Comparison of ENCODE assay signal across 9 cellular contexts in the genomic region with DNA sequence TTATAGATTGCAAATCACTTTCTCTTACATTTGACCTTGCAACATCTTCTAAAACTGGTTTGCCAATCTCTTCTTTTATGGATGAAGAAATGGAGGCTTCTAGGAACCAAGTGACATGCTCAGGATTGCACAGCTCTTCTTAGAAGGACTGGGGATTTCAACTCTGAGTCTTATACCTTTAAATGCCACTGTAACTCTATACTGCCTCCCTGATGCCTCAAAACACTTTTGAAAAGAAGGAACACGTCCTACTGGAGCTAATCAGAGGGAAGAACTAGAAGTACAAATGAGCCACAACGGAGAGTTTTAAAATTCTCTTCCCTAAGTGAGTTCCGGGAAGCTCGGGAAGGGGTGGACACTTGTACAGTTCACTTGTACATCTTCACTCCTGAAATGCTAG. TPM values are rescaled to one million over a fixed set of nuclear protein-coding genes. Genes with fewer than 3 reads are reported as not detected.
DNase-seq lines count a peak whose midpoint lies in the region; ATAC-seq, FAIRE-seq and TF ChIP-seq lines count a peak whose summit lies in the region.
"Had no signal": no experiment of that assay in that cellular context is flagged by ENCODE, and none has a peak within 500 bp of the region (broad histone marks: within the 10 kb centered on the region; RNA-seq: fewer than 3 reads in every experiment).

No MANE protein-coding gene starts in this region.

- RAD21 ChIA-PET in GM12878 (lab: Charles Lee; ENCODE audit: unreplicated experiment), result no interaction called here

- POLR2A ChIA-PET in GM12878 (lab: Charles Lee), result no interaction called here

- CTCF ChIA-PET in GM12878 (lab: Yijun Ruan, JAX), result interaction anchor here (1.3 kb wide), 1 partner anchor 27 kb away, joined by 3 read pairs; no protein-coding TSS in a partner anchor

- TF ChIP-seq RAD21 in GM12878 (IDR thresholded peaks at IDR 0.05; ENCODE audit: insufficient read depth, low read depth, low read length), result no peak

- in situ Hi-C loops in GM12878 (cut with MboI), result no loop called here
- in situ Hi-C loops in transverse colon (cut with MboI; ENCODE audit: low pct_ligation_motif_present in 1 of 4, low pct_unique_long_range_greater_than_20kb in 1 of 4, low sequenced_read_pairs in 3 of 4), result no loop called here

- no peak for TF ChIP-seq EP300 in GM12878 (IDR thresholded peaks at IDR 0.05; ENCODE audit: borderline replicate concordance in 1 of 2, control insufficient read depth in 1 of 2, low read depth in 2 of 2, low read length in 2 of 2)
- TF ChIP-seq EP300 in transverse colon (IDR thresholded peaks at IDR 0.05; ENCODE audit: low read depth), result no peak

- peaks cover 53% of the 10 kb centered on the region for H3K27me3 Mint-ChIP-seq in activated CD4-positive, alpha-beta T cell treated with anti-CD3 and anti-CD28 coated beads, Interleukin-2, amount 10 ng/mL, durations not matched to agents 24 days and 14 days
- H3K27me3 Mint-ChIP-seq in activated T-cell treated with anti-CD3 and anti-CD28 coated beads, Interleukin-2, amount 50 U/mL, for 4 hours (ENCODE audit: low read depth), result peaks cover 49% of the 10 kb centered on the region

- H4K20me1 ChIP-seq in GM12878 (ENCODE audit: control insufficient read depth, insufficient read depth), result no peaks in the 10 kb centered on the region

- intact Hi-C loops in activated CD4-positive, alpha-beta T cell treated with anti-CD3 and anti-CD28 coated beads, Interleukin-2, amount 10 ng/mL, durations not matched to agents 24 days and 14 days (cut with micrococcal nuclease), result no loop called here
- intact Hi-C loops in GM12878 (cut with micrococcal nuclease; ENCODE audit: unreplicated experiment), result no loop called here
- intact Hi-C loops in transverse colon (cut with DNase I; ENCODE audit: low total_unique reads), result no loop called here

- 0% methylated on average over 4 of the region's 4 CpGs for WGBS in GM12878 (ENCODE audit: insufficient coverage, insufficient replicate concordance, low lambda C conversion rate, missing lambda C conversion rate)
- WGBS in transverse colon (ENCODE audit: low coverage in 1 of 2), 2 donors, result 0% methylated on average over 4 of the region's 4 CpGs

- H3K36me3 Mint-ChIP-seq in activated CD4-positive, alpha-beta T cell treated with anti-CD3 and anti-CD28 coated beads, Interleukin-2, amount 10 ng/mL, durations not matched to agents 24 days and 14 days (ENCODE audit: low read depth), result no peaks in the 10 kb centered on the region
- H3K36me3 Mint-ChIP-seq in activated T-cell treated with anti-CD3 and anti-CD28 coated beads, Interleukin-2, amount 50 U/mL, for 4 hours (ENCODE audit: insufficient read depth), result no peaks in the 10 kb centered on the region

- no peak overlapping the region for H3K4me2 ChIP-seq in GM12878 (ENCODE audit: control insufficient read depth, insufficient read depth)

- no peak overlapping the region for H3K4me3 ChIP-seq in GM12878
- H3K4me3 ChIP-seq in transverse colon, result peak overlapping the region in 3 of 4 donors; percentile 69 to 78 (median 70)

- H3K79me2 ChIP-seq in GM12878 (ENCODE audit: control insufficient read depth, insufficient read depth, low read length), result no peaks in the 10 kb centered on the region

- H3K4me3 Mint-ChIP-seq in activated CD4-positive, alpha-beta T cell treated with anti-CD3 and anti-CD28 coated beads, Interleukin-2, amount 10 ng/mL, durations not matched to agents 24 days and 14 days, result peak overlapping the region; percentile 68
- H3K4me3 Mint-ChIP-seq in activated T-cell treated with anti-CD3 and anti-CD28 coated beads, Interleukin-2, amount 50 U/mL, for 4 hours, result no peak overlapping the region

- BruUV-seq in GM12878 (replicated peaks; lab: Mats Ljungman, UMichigan), result no TSS peak

- H3K4me1 ChIP-seq in GM12878 (ENCODE audit: control insufficient read depth, insufficient read depth, low read length) (no peaks in the 10 kb centered on the region), transverse colon (peaks cover 0 to 22% (median 3%) of the 10 kb centered on the region in 4 donors)

- peak overlapping the region; percentile 78; the same call in 1 of the 2 replicates for H2AFZ ChIP-seq in GM12878 (ENCODE audit: control insufficient read depth, low read depth, low read length)

- no peak for FAIRE-seq in GM12878 (lab: Jason Lieb, UNC)

- DNase-seq in activated CD4-positive, alpha-beta T cell treated with anti-CD3 and anti-CD28 coated beads, Interleukin-2, amount 10 ng/mL, durations not matched to agents 24 days and 14 days, result no peak
- no peak for DNase-seq in activated CD4-positive, alpha-beta T cell treated with anti-CD3 and anti-CD28 coated beads, Interleukin-2, amount 50 U/mL, for 4 hours
- DNase-seq in GM12878 (ENCODE audit: low read depth, low spot score) (no peak), kidney tubule cell (ENCODE audit: low spot score) (peak; percentile 21), transverse colon (no peak), NAMALWA (ENCODE audit: low spot score) (no peak)
- no peak for DNase-seq in activated effector memory CD4-positive, alpha-beta T cell treated with Interleukin-2 at 50 U/mL for 16 hours
- DNase-seq in activated T-cell treated with anti-CD3 and anti-CD28 coated beads, Interleukin-2, amount 50 U/mL, for 4 hours, result no peak
- DNase-seq: GDM1 had no signal

- TF ChIP-seq POLR2A in GM12878 (IDR thresholded peaks at IDR 0.05; ENCODE audit: low read depth, low read length) (no peak), transverse colon (IDR thresholded peaks at IDR 0.05) (no peak)

- no peak for ATAC-seq in GM12878
- ATAC-seq in activated T-cell treated with anti-CD3 and anti-CD28 coated beads, Interleukin-2, amount 50 U/mL, for 4 hours, result no peak

- H3K27ac Mint-ChIP-seq in activated CD4-positive, alpha-beta T cell treated with anti-CD3 and anti-CD28 coated beads, Interleukin-2, amount 10 ng/mL, durations not matched to agents 24 days and 14 days, result no peak overlapping the region

- H3K9me3 Mint-ChIP-seq in activated CD4-positive, alpha-beta T cell treated with anti-CD3 and anti-CD28 coated beads, Interleukin-2, amount 10 ng/mL, durations not matched to agents 24 days and 14 days, result no peaks in the 10 kb centered on the region
- no peaks in the 10 kb centered on the region for H3K9me3 Mint-ChIP-seq in activated T-cell treated with anti-CD3 and anti-CD28 coated beads, Interleukin-2, amount 50 U/mL, for 4 hours

- peaks cover 1 to 5% of the 10 kb centered on the region in 2 experiments for H3K27me3 ChIP-seq in GM12878 (replicated peaks in 1 of 2; ENCODE audit: control insufficient read depth in 2 of 2, insufficient read depth in 2 of 2, low read length in 1 of 2)
- H3K27me3 ChIP-seq in transverse colon, result peaks cover 7% of the 10 kb centered on the region

- SMC1A ChIA-PET in GM12878 (lab: Charles Lee; ENCODE audit: uncharacterized antibody, unreplicated experiment), result no interaction called here

- H3K27ac ChIP-seq in GM12878 (ENCODE audit: control insufficient read depth, insufficient read depth), result no peak overlapping the region
- peak overlapping the region; percentile 82 to 91 (median 84) for H3K27ac ChIP-seq in transverse colon

- no peak for TF ChIP-seq CTCF in GM12878 (IDR thresholded peaks at IDR 0.05 in 2 of 3, conservative IDR thresholded peaks at IDR 0.05 in 1 of 3; ENCODE audit: control insufficient read depth in 2 of 3, extremely low read depth in 1 of 3, insufficient read depth in 1 of 3, low read depth in 3 of 3, low read length in 3 of 3)
- TF ChIP-seq CTCF in transverse colon (IDR thresholded peaks at IDR 0.05), result no peak

- no peak overlapping the region for H3K9ac ChIP-seq in GM12878 (ENCODE audit: control insufficient read depth, insufficient read depth, low read length)

- H3K36me3 ChIP-seq in GM12878 (ENCODE audit: control insufficient read depth in 2 of 2, insufficient read depth in 2 of 2, low read length in 1 of 2), result no peaks in the 10 kb centered on the region
- no peaks in the 10 kb centered on the region for H3K36me3 ChIP-seq in transverse colon

- H3K9me3 ChIP-seq in GM12878 (replicated peaks; ENCODE audit: control insufficient read depth, insufficient read depth, low read length) (no peaks in the 10 kb centered on the region), transverse colon (no peaks in the 10 kb centered on the region)

- H3K4me1 Mint-ChIP-seq in activated CD4-positive, alpha-beta T cell treated with anti-CD3 and anti-CD28 coated beads, Interleukin-2, amount 10 ng/mL, durations not matched to agents 24 days and 14 days, result peaks cover 3% of the 10 kb centered on the region
- peaks cover 5% of the 10 kb centered on the region for H3K4me1 Mint-ChIP-seq in activated T-cell treated with anti-CD3 and anti-CD28 coated beads, Interleukin-2, amount 50 U/mL, for 4 hours (ENCODE audit: low read depth)

TF ChIP-seq in GM12878, 131 proteins besides CTCF, POLR2A, EP300 and RAD21 (continues in another document):
- no peak for TF ChIP-seq NRF1 (conservative IDR thresholded peaks at IDR 0.05; ENCODE audit: low read depth, low read length)
- no peak for TF ChIP-seq SPI1 (IDR thresholded peaks at IDR 0.05; ENCODE audit: borderline replicate concordance, insufficient read depth, low read depth, low read length)
- TF ChIP-seq NR2C1 (IDR thresholded peaks at IDR 0.05), result no peak
- TF ChIP-seq ETV6 (conservative IDR thresholded peaks at IDR 0.05 in 1 of 2, IDR thresholded peaks at IDR 0.05 in 1 of 2; ENCODE audit: borderline replicate concordance in 1 of 2, low read depth in 1 of 2), result no peak
- TF ChIP-seq ZNF217 (IDR thresholded peaks at IDR 0.05), result no peak

RNA-seq across cellular contexts. Expression of gene MITF, which starts 1.0 kb away (rescaled TPM):
- total RNA-seq in activated CD4-positive, alpha-beta T cell treated with anti-CD3 and anti-CD28 coated beads, Interleukin-2, amount 10 ng/mL, durations not matched to agents 24 days and 14 days, result 0.16 and 0.52 TPM in 2 replicates
- total RNA-seq in GM12878 (2013; cell fraction: nucleolus; rRNA removed), result not detected in 2 replicates
- total RNA-seq in GM12878 (2014; rRNA removed) (under 0.01 TPM in 2 replicates), GM12878 (2014; rRNA removed; fragmentation: Illumina TruSeq; extraction: Trizol) (not detected in 2 replicates), GM12878 (2021) (not detected in 2 replicates), transverse colon (10 to 100 TPM; 12.2 to 20.9 (median 17.1) TPM)
- not detected for polyA plus RNA-seq in GM12878 (2011; ENCODE audit: low read depth)
- polyA plus RNA-seq in GM12878 (2011; rRNA removed) (0.90 and 1.1 TPM in 2 replicates), GM12878 (2014; fragmentation: Illumina TruSeq; extraction: Trizol) (0.06 TPM in 1 of 2 replicates, not detected in the other), GM12878 (2014; fragmentation: Nextera tagmentation; extraction: Ambion mirVana) (under 1 TPM in 1 of 2 experiments, not detected in 1; 0.02 TPM), GM12878 (2014; rRNA removed) (0.04 TPM in 1 of 2 replicates, not detected in the other), GM12878 (2016; fragmentation: Nextera tagmentation; extraction: Ambion mirVana) (under 1 TPM; 0.06 to 0.07 TPM)
- polyA plus RNA-seq in GM12878 (2011; cell fraction: cytosol; rRNA removed), result 1.0 and 1.1 TPM in 2 replicates
- 0.52 and 0.64 TPM in 2 replicates for polyA plus RNA-seq in GM12878 (2011; cell fraction: nucleus; rRNA removed)
- not detected in 2 replicates for polyA plus RNA-seq in GM12878 (2012)
- polyA minus RNA-seq in GM12878 (2011; rRNA and poly(A)+ RNA removed), result 1.5 and 1.6 TPM in 2 replicates
- 0.52 and 1.9 TPM in 2 replicates for polyA minus RNA-seq in GM12878 (2011; cell fraction: cytosol; rRNA and poly(A)+ RNA removed)
- 2.5 and 3.3 TPM in 2 replicates for polyA minus RNA-seq in GM12878 (2011; cell fraction: nucleus; rRNA and poly(A)+ RNA removed)
- under 1 TPM in 1 of 3 donors, not detected in 2; 0.05 TPM for total RNA-seq in activated T-cell treated with anti-CD3 and anti-CD28 coated beads, Interleukin-2, amount 50 U/mL, for 4 hours
